8 cellular contexts compared by ENCODE assay signal in genomic region chr20:53940883-53941546, GRCh38.
DNase-seq lines count a peak whose midpoint lies in the region; ATAC-seq, FAIRE-seq and TF ChIP-seq lines count a peak whose summit lies in the region.

No MANE protein-coding gene starts in this region.

- 71% methylated on average over 6 of the region's 6 CpGs; no CpG with 5 or more reads in 1 of the 2 experiments for WGBS in H1 (ENCODE audit: extremely low coverage in 1 of 2, insufficient coverage in 1 of 2, insufficient read length in 1 of 2, insufficient replicate concordance in 2 of 2, low coverage in 1 of 2, low lambda C conversion rate in 2 of 2, missing lambda C conversion rate in 1 of 2), 2 experiments

- no peak overlapping the region for H2AK5ac ChIP-seq in H1 (ENCODE audit: low read depth, low read length)

- no peaks in the 10 kb centered on the region for H3K79me1 ChIP-seq in H1 (ENCODE audit: low read depth, low read length)

- peaks cover 0 to 4% of the 10 kb centered on the region in 2 donors for H3K36me3 Mint-ChIP-seq in CD14-positive monocyte
- no peaks in the 10 kb centered on the region for H3K36me3 Mint-ChIP-seq in nephron (ENCODE audit: low read depth)

- H3K4me2 ChIP-seq in H1 (ENCODE audit: insufficient read depth in 1 of 2, low read depth in 2 of 2, low read length in 2 of 2): peak overlapping the region; percentile 14 to 49; a peak in 3 of 4 replicates

- no peak for DNase-seq in CD14-positive monocyte (ENCODE audit: low spot score)
- peak; percentile 55 for DNase-seq in NCI-H2107 (lab: John Stamatoyannopoulos, UW)
- DNase-seq in H1 (ENCODE audit: low read depth in 1 of 2, low spot score in 2 of 2): peak in 1 of 2 experiments; percentile 28
- no peak for DNase-seq in activated T-cell treated with anti-CD3 and anti-CD28 coated beads for 4 hours
- no peak for DNase-seq in NK-92 (lab: John Stamatoyannopoulos, UW; ENCODE audit: unreplicated experiment)
- no peak for DNase-seq in DMS53 (lab: John Stamatoyannopoulos, UW)

- no peak for TF ChIP-seq POLR2A in H1 (IDR thresholded peaks at IDR 0.05; ENCODE audit: control extremely low read depth in 1 of 2, low read depth in 2 of 2, low read length in 2 of 2)

- no peak for FAIRE-seq in H1 (lab: Jason Lieb, UNC)

- H3K18ac ChIP-seq in H1 (ENCODE audit: extremely low read depth, low read length): 0 out of 2 replicates have a peak overlapping the region, but pooled peaks have one; percentile 5

- H3K36me3 ChIP-seq in H1 (ENCODE audit: control insufficient read depth in 2 of 4, insufficient read depth in 4 of 4, low read length in 3 of 4): no peaks in the 10 kb centered on the region

- TF ChIP-seq EP300 in H1 (IDR thresholded peaks at IDR 0.05; ENCODE audit: borderline replicate concordance in 1 of 2, low read depth in 2 of 2, low read length in 2 of 2): no peak

- no peaks in the 10 kb centered on the region for H3K79me2 ChIP-seq in H1 (ENCODE audit: control insufficient read depth in 1 of 2, insufficient read depth in 2 of 2, low read length in 2 of 2)

- intact Hi-C loops in CD14-positive monocyte (cut with micrococcal nuclease): loop anchor here (2.0 to 5.0 kb wide), 3 partner anchors 34 to 364 kb away; no protein-coding TSS in a partner anchor

- peaks cover 72% of the 10 kb centered on the region for H3K4me1 Mint-ChIP-seq in CD14-positive monocyte
- peaks cover 43% of the 10 kb centered on the region for H3K4me1 Mint-ChIP-seq in nephron

- H3K27ac Mint-ChIP-seq in CD14-positive monocyte (peak overlapping the region; percentile 82 to 94 (median 86)), nephron (peak overlapping the region; percentile 42 to 74 (median 51))

- no peak overlapping the region for H4K8ac ChIP-seq in H1 (ENCODE audit: extremely low read depth, insufficient read depth, low read length)

- no peak for ATAC-seq in activated CD4-positive, CD25-positive, alpha-beta regulatory T cell treated with anti-CD3 and anti-CD28 coated beads, Interleukin-2, amount 50 U/mL, for 24 hours

- no peak overlapping the region for H4K91ac ChIP-seq in H1 (replicated peaks; ENCODE audit: insufficient read length, low read length)

- peak overlapping the region; percentile 69 to 78 for H3K4me3 Mint-ChIP-seq in CD14-positive monocyte
- peak overlapping the region; percentile 16 to 57 (median 38) for H3K4me3 Mint-ChIP-seq in nephron

- H3K4me1 ChIP-seq in H1 (replicated peaks in 1 of 4; ENCODE audit: control insufficient read depth in 3 of 4, insufficient read depth in 4 of 4, low read length in 3 of 4): peaks cover 3 to 22% (median 15%) of the 10 kb centered on the region in 4 experiments

- H3K9me3 Mint-ChIP-seq in CD14-positive monocyte (no peaks in the 10 kb centered on the region), nephron (no peaks in the 10 kb centered on the region)

- no peak overlapping the region for H3K56ac ChIP-seq in H1 (replicated peaks; ENCODE audit: insufficient read length, low read depth, low read length)

- peak overlapping the region; percentile 57 for H2BK5ac ChIP-seq in H1 (ENCODE audit: low read depth, low read length)

- H2BK120ac ChIP-seq in H1 (replicated peaks; ENCODE audit: low read depth, low read length): peak overlapping the region; percentile 33

- H2BK15ac ChIP-seq in H1 (ENCODE audit: low read length): no peak overlapping the region

- peak overlapping the region; percentile 25 for H4K5ac ChIP-seq in H1 (ENCODE audit: insufficient read length, low read depth, low read length)

- H3K27ac ChIP-seq in H1 (ENCODE audit: low read depth, low read length): peak overlapping the region; percentile 35; the same call in 1 of the 2 replicates

- H3K4me3 ChIP-seq in H1 (ENCODE audit: extremely low read depth in 1 of 4, insufficient read depth in 2 of 4, low read depth in 3 of 4, low read length in 4 of 4): peak overlapping the region in 2 of 4 experiments; percentile 13 to 48; a peak in 3 of 8 replicates

- POLR2A ChIA-PET in H1 (lab: Charles Lee; ENCODE audit: partially characterized antibody): interaction anchor here (0.7 to 1.6 kb wide), 9 partner anchors 8 to 361 kb away, joined by 3 to 4 read pairs (median 3); no protein-coding TSS in a partner anchor

- TF ChIP-seq RAD21 in H1 (IDR thresholded peaks at IDR 0.05 in 1 of 2, conservative IDR thresholded peaks at IDR 0.05 in 1 of 2; ENCODE audit: low read depth in 2 of 2, low read length in 2 of 2): no peak

- no peak overlapping the region for H3K14ac ChIP-seq in H1 (ENCODE audit: insufficient read length)

- H2BK12ac ChIP-seq in H1 (ENCODE audit: low read depth, low read length): 0 out of 2 replicates have a peak overlapping the region, but pooled peaks have one; percentile 45

- H3K4ac ChIP-seq in H1 (replicated peaks; ENCODE audit: insufficient read length, low read depth, low read length): no peak overlapping the region

- H3K23ac ChIP-seq in H1 (ENCODE audit: insufficient read length): no peak overlapping the region

- no peak overlapping the region for H3K9ac ChIP-seq in H1 (replicated peaks in 1 of 4; ENCODE audit: extremely low read depth in 1 of 4, low read depth in 3 of 4, low read length in 3 of 4)

- H3K27me3 Mint-ChIP-seq in CD14-positive monocyte (ENCODE audit: low read depth in 3 of 3) (peaks cover 0 to 2% (median 0%) of the 10 kb centered on the region in 3 donors), nephron (ENCODE audit: low read depth) (no peaks in the 10 kb centered on the region)

- no peaks in the 10 kb centered on the region for H3K27me3 ChIP-seq in H1 (replicated peaks in 1 of 4; ENCODE audit: control insufficient read depth in 3 of 4, extremely low read depth in 1 of 4, insufficient read depth in 3 of 4, low read length in 3 of 4)

- H3K23me2 ChIP-seq in H1 (ENCODE audit: low read depth, low read length): no peaks in the 10 kb centered on the region

- no peaks in the 10 kb centered on the region for H4K20me1 ChIP-seq in H1 (replicated peaks in 1 of 2; ENCODE audit: control insufficient read depth in 1 of 2, insufficient read depth in 2 of 2, low read length in 2 of 2)

- peak overlapping the region; percentile 87 for H2BK20ac ChIP-seq in H1 (ENCODE audit: low read length)

- no peak overlapping the region; the same call in 1 of the 2 replicates for H2AFZ ChIP-seq in H1 (ENCODE audit: low read length)

- TF ChIP-seq CTCF in CD14-positive monocyte (IDR thresholded peaks at IDR 0.05): no peak
- TF ChIP-seq CTCF in H1 (IDR thresholded peaks at IDR 0.05; ENCODE audit: control extremely low read depth in 1 of 3, insufficient read depth in 1 of 3, low read depth in 1 of 3, low read length in 3 of 3): no peak
- TF ChIP-seq CTCF in nephron (IDR thresholded peaks at IDR 0.05; ENCODE audit: unreplicated experiment in 3 of 3): no peak

- CTCF ChIA-PET in H1 (lab: Charles Lee; ENCODE audit: partially characterized antibody): interaction anchor here (0.7 to 8.8 kb wide), 18 partner anchors 14 to 602 kb away, joined by 3 to 102 read pairs (median 5); no protein-coding TSS in a partner anchor

- H3K9me3 ChIP-seq in H1 (ENCODE audit: insufficient read depth in 2 of 2, low read depth in 1 of 2, low read length in 1 of 2): no peaks in the 10 kb centered on the region

TF ChIP-seq in H1, 55 proteins besides CTCF, POLR2A, EP300 and RAD21:
- TF ChIP-seq SAP30 (IDR thresholded peaks at IDR 0.05; ENCODE audit: insufficient read depth, insufficient replicate concordance, low read length) (no peak), RNF2 (IDR thresholded peaks at IDR 0.05; ENCODE audit: borderline replicate concordance, low read depth, low read length, missing control alignments, poor library complexity, severe bottlenecking) (no peak), YY1 (IDR thresholded peaks at IDR 0.05; ENCODE audit: low read depth, low read length) (peak; percentile 38; the same call in 1 of the 2 replicates), KDM5A (IDR thresholded peaks at IDR 0.05; ENCODE audit: low read length) (no peak)
